In the genomic region with DNA sequence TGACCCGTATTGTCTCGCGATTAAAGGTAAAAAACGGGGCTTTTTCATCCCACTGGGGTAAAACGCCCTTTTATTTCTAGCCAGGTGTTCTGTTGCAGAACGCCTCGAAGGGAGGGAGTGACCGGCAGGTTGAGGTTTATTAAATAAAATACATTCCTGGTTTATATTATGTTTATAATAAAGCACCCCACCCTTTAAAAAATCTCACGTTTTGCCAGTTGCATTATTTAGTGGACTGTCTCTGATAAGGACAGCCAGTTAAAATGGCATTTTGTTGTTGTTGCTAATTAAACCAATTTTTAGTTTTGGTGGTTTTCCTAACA, we compare ENCODE assay signal across 8 cellular contexts. TPM values are rescaled to one million over a fixed set of nuclear protein-coding genes. Genes with fewer than 3 reads are reported as not detected.
DNase-seq lines count a peak whose midpoint lies in the region; TF ChIP-seq lines count a peak whose summit lies in the region.

No MANE protein-coding gene starts in this region.

- TF ChIP-seq EP300 in sigmoid colon (IDR thresholded peaks at IDR 0.05), result no peak

- WGBS in sigmoid colon, 2 donors, result 2 to 3% methylated on average over 9 of the region's 9 CpGs

- H3K4me1 ChIP-seq in sigmoid colon, result peaks cover 0 to 18% (median 7%) of the 10 kb centered on the region in 4 donors

- H3K9me3 ChIP-seq in WERI-Rb-1 (ENCODE audit: severe bottlenecking) (peaks cover 8% of the 10 kb centered on the region), sigmoid colon (peaks cover 7 to 43% (median 13%) of the 10 kb centered on the region in 4 donors)

- no peaks in the 10 kb centered on the region for H3K27me3 ChIP-seq in GM06990 (replicated peaks; ENCODE audit: control insufficient read depth, insufficient read depth, low read length)
- H3K27me3 ChIP-seq in WERI-Rb-1 (ENCODE audit: insufficient read depth, low read depth, severe bottlenecking), result no peaks in the 10 kb centered on the region
- H3K27me3 ChIP-seq in sigmoid colon, result no peaks in the 10 kb centered on the region

- no peak for TF ChIP-seq POLR2A in sigmoid colon (IDR thresholded peaks at IDR 0.05)

- DNase-seq in GM06990 (ENCODE audit: extremely low read depth, insufficient read length), result no peak
- DNase-seq in WERI-Rb-1, result no peak
- DNase-seq in fibroblast of villous mesenchyme (ENCODE audit: low read depth), result no peak
- no peak for DNase-seq in sigmoid colon
- DNase-seq in NCI-H1694 treated with DMSO at 0.1 percent for 48 hours (lab: John Stamatoyannopoulos, UW), result no peak
- DNase-seq in activated gamma-delta T cell (lab: John Stamatoyannopoulos, UW), result no peak
- no peak for DNase-seq in COR-L47 (lab: John Stamatoyannopoulos, UW)
- no peak for DNase-seq in EL

- H3K27ac ChIP-seq in WERI-Rb-1 (peak overlapping the region; percentile 84), sigmoid colon (peak overlapping the region; percentile 70 to 78 (median 78))

- H3K36me3 ChIP-seq in GM06990 (ENCODE audit: control insufficient read depth, insufficient read depth, low read length) (peaks cover 2% of the 10 kb centered on the region; the same call in 1 of the 2 replicates), WERI-Rb-1 (peaks cover 13% of the 10 kb centered on the region), sigmoid colon (peaks cover 0 to 26% (median 13%) of the 10 kb centered on the region in 4 donors)

- TF ChIP-seq CTCF in GM06990 (IDR thresholded peaks at IDR 0.05; ENCODE audit: insufficient read depth, low read length, poor library complexity, severe bottlenecking), result no peak
- TF ChIP-seq CTCF in WERI-Rb-1 (IDR thresholded peaks at IDR 0.05; ENCODE audit: low read depth, low read length), result no peak
- TF ChIP-seq CTCF in fibroblast of villous mesenchyme (IDR thresholded peaks at IDR 0.05; ENCODE audit: insufficient read depth, low read depth, low read length), result no peak
- no peak for TF ChIP-seq CTCF in sigmoid colon (IDR thresholded peaks at IDR 0.05)

- intact Hi-C loops in sigmoid colon (cut with DNase I), result loop anchor here (2.0 to 5.0 kb wide), 2 partner anchors 25 to 40 kb away; a partner anchor contains a TSS

- H3K4me3 ChIP-seq in GM06990 (replicated peaks; ENCODE audit: low read depth, low read length) (peak overlapping the region; percentile 69), WERI-Rb-1 (ENCODE audit: low read depth, low read length) (peak overlapping the region; percentile 97), fibroblast of villous mesenchyme (ENCODE audit: low read depth, low read length) (peak overlapping the region; percentile 73), sigmoid colon (peak overlapping the region; percentile 63 to 83 (median 74))

RNA-seq across cellular contexts. Expression of a gene that starts 25.1 kb away (rescaled TPM):
- total RNA-seq in fibroblast of villous mesenchyme (3.2 and 3.9 TPM in 2 replicates), sigmoid colon (1 to 10 TPM; 2.2 to 4.6 (median 3.3) TPM)
- 1 to 10 TPM in 1 of 3 donors, under 1 TPM in 2; 0.23 to 1.2 (median 0.55) TPM for polyA plus RNA-seq in sigmoid colon

RNA-seq across cellular contexts. Expression of a gene that starts 40.4 kb away (rescaled TPM):
- total RNA-seq in fibroblast of villous mesenchyme, result 4.5 and 10.4 TPM in 2 replicates
- 10 to 100 TPM in 1 of 4 donors, 1 to 10 TPM in 3; 8.6 to 13.3 (median 9.6) TPM for total RNA-seq in sigmoid colon
- polyA plus RNA-seq in sigmoid colon, result 1 to 10 TPM; 1.8 to 3.3 (median 2.3) TPM

RNA-seq across cellular contexts. Expression of a gene that starts 52.9 kb away (rescaled TPM):
- total RNA-seq in fibroblast of villous mesenchyme, result 2.3 and 6.0 TPM in 2 replicates
- 10 to 100 TPM in 1 of 4 donors, 1 to 10 TPM in 3; 4.6 to 13.0 (median 6.2) TPM for total RNA-seq in sigmoid colon
- polyA plus RNA-seq in sigmoid colon, result 1 to 10 TPM in 2 of 3 donors, under 1 TPM in 1; 0.69 to 3.6 (median 3.1) TPM
